In the genomic region with DNA sequence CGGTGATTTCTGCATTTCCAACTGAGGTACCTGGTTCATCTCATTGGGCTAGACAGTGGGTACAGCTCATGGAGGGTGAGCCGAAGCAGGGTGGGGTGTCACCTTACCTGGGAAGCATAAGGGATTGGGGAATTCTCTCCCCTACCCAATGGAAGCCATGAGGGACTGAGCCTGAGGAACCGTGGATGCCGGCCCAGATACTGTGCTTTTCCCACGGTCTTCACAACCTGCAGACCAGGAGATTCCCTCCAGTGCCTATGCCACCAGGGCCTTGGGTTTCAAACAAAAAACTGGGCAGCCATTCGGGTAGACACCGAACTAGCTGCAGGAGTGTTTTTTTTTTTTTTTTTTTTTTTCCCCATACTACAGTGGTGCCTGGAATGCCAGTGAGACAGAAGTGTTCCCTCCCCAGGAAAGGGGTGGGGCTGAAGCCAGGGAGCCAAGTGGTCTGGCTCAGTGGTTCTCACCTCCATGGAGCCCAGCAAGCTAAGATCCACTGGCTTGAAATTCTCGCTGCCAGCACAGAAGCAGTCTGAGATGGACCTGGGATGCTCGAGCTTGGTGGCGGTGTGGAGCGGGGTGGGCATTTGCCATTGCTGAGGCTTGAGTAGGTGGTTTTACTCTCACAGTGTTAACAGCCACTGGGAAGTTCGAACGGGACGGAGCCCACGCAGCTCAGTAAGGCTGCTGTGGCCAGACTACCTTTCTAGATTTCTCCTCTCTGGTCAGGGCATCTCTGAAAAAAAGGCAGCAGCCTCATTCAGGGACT, we compare ENCODE assay signal across 21 cellular contexts.
"Had no signal": no experiment of that assay in that cellular context is flagged by ENCODE, and none has a peak within 500 bp of the region (broad histone marks: within the 10 kb centered on the region; RNA-seq: fewer than 3 reads in every experiment).

No MANE protein-coding gene starts in this region.

- FAIRE-seq: endothelial cell of umbilical vein, frontal cortex had no signal

- H3K4me1 Mint-ChIP-seq: immature natural killer cell, mesothelial cell of epicardium had no signal

- H3K27me3 Mint-ChIP-seq: dendritic cell treated with granulocyte-macrophage colony-stimulating factor and Interleukin-4, amounts not matched to agents 40 ng/mL and 50 ng/mL, for 4 days had no signal

- ATAC-seq: foreskin keratinocyte, gastroesophageal sphincter, heart left ventricle, left cardiac atrium, left lung, left ventricle myocardium superior had no signal

- H3K36me3 ChIP-seq: colonic mucosa, esophagus muscularis mucosa, gastroesophageal sphincter, heart left ventricle, left lung, lower lobe of right lung had no signal

- H3K4me3 ChIP-seq: colonic mucosa, esophagus muscularis mucosa, gastroesophageal sphincter, heart left ventricle, hepatocyte, left lung, lower lobe of right lung had no signal

- H3K4me3 Mint-ChIP-seq: dendritic cell treated with granulocyte-macrophage colony-stimulating factor and Interleukin-4, amounts not matched to agents 40 ng/mL and 50 ng/mL, for 4 days; immature natural killer cell; mesothelial cell of epicardium had no signal

- H3K27ac ChIP-seq: colonic mucosa, esophagus muscularis mucosa, foreskin keratinocyte, gastroesophageal sphincter, heart left ventricle, hepatocyte, left lung, lower lobe of right lung had no signal

- H3K9me3 ChIP-seq: colonic mucosa, esophagus muscularis mucosa had no signal

- H3K27ac Mint-ChIP-seq: dendritic cell treated with granulocyte-macrophage colony-stimulating factor and Interleukin-4, amounts not matched to agents 40 ng/mL and 50 ng/mL, for 4 days; immature natural killer cell; mesothelial cell of epicardium had no signal

- DNase-seq: colonic mucosa; cortex of kidney; effector CD4-positive, alpha-beta T cell; effector memory CD4-positive, alpha-beta T cell; foreskin keratinocyte; heart left ventricle; hypothalamus; immature natural killer cell; islet precursor cell; left cardiac atrium; left ventricle myocardium superior; lower lobe of right lung; mesenchymal stem cell had no signal

- H3K4me1 ChIP-seq: colonic mucosa, esophagus muscularis mucosa, foreskin keratinocyte, gastroesophageal sphincter, heart left ventricle, left lung, lower lobe of right lung had no signal
